Comparison of ENCODE assay signal across 16 cellular contexts in genomic region chr1:171603042-171603441, GRCh38. TPM values are rescaled to one million over a fixed set of nuclear protein-coding genes. Genes with fewer than 3 reads are reported as not detected.
"Had no signal": no experiment of that assay in that cellular context is flagged by ENCODE, and none has a peak within 500 bp of the region (broad histone marks: within the 10 kb centered on the region; RNA-seq: fewer than 3 reads in every experiment).

No MANE protein-coding gene starts in this region.

RNA-seq across cellular contexts. Expression of gene MYOCOS, which starts 19.0 kb away (rescaled TPM):
- total RNA-seq: dermis blood vessel endothelial cell, esophagus mucosa, esophagus squamous epithelium, glomerular endothelial cell, heart right ventricle, left colon, left lobe of liver, left ventricle myocardium inferior, lung, mammary epithelial cell, mesenteric fat pad, mesothelial cell of epicardium, mucosa of descending colon, myocyte had no signal
- polyA plus RNA-seq: heart right ventricle, immature natural killer cell, liver, lung, mammary epithelial cell had no signal

RNA-seq across cellular contexts. Expression of gene MYOC, which starts 49.4 kb away (rescaled TPM):
- total RNA-seq: dermis blood vessel endothelial cell, left lobe of liver, mammary epithelial cell, myocyte had no signal
- polyA plus RNA-seq: immature natural killer cell, mammary epithelial cell had no signal
